Comparison of ENCODE assay signal across 17 cellular contexts in genomic region chr1:76082084-76082483, GRCh38. TPM values are rescaled to one million over a fixed set of nuclear protein-coding genes. Genes with fewer than 3 reads are reported as not detected.
DNase-seq lines count a peak whose midpoint lies in the region; ATAC-seq and TF ChIP-seq lines count a peak whose summit lies in the region.
"Had no signal": no experiment of that assay in that cellular context is flagged by ENCODE, and none has a peak within 500 bp of the region (broad histone marks: within the 10 kb centered on the region; RNA-seq: fewer than 3 reads in every experiment).

No MANE protein-coding gene starts in this region.

- H3K9me3 Mint-ChIP-seq in GM23338 (no peaks in the 10 kb centered on the region), neural progenitor cell (no peaks in the 10 kb centered on the region)
- no peaks in the 10 kb centered on the region for H3K9me3 Mint-ChIP-seq in activated T-cell treated with anti-CD3 and anti-CD28 coated beads, Interleukin-2, amount 50 U/mL, for 72 hours
- H3K9me3 Mint-ChIP-seq: CD4-positive, alpha-beta T cell had no signal

- H3K4me3 Mint-ChIP-seq in GM23338 (no peak overlapping the region), neural progenitor cell (no peak overlapping the region)
- no peak overlapping the region for H3K4me3 Mint-ChIP-seq in activated T-cell treated with anti-CD3 and anti-CD28 coated beads, Interleukin-2, amount 50 U/mL, for 72 hours
- H3K4me3 Mint-ChIP-seq: CD4-positive, alpha-beta T cell had no signal

- H3F3A ChIP-seq in GM23338 (replicated peaks; ENCODE audit: low read depth) (no peaks in the 10 kb centered on the region), neural progenitor cell (ENCODE audit: low read depth) (peaks cover 9% of the 10 kb centered on the region)

- peak; percentile 18; the same call in 1 of the 3 replicates for ATAC-seq in GM23338
- no peak for ATAC-seq in activated T-cell treated with anti-CD3 and anti-CD28 coated beads, Interleukin-2, amount 50 U/mL, for 72 hours (replicated peaks in 1 of 2)
- ATAC-seq: GM12878 had no signal

- no peak overlapping the region for H2AFZ ChIP-seq in GM23338
- H2AFZ ChIP-seq in hepatocyte: no peak overlapping the region
- no peak overlapping the region for H2AFZ ChIP-seq in neural progenitor cell (replicated peaks)
- H2AFZ ChIP-seq: GM23248 had no signal

- DNase-seq in GM23338 (ENCODE audit: low spot score) (no peak), NCI-H526 treated with DMSO at 0.1 percent for 48 hours (lab: John Stamatoyannopoulos, UW) (peak; percentile 48), hepatocyte (ENCODE audit: low spot score) (no peak), neural progenitor cell (ENCODE audit: low spot score) (no peak), C1 segment of cervical spinal cord (lab: John Stamatoyannopoulos, UW) (no peak), HPDE6-E6E7 (ENCODE audit: extremely low spot score) (no peak), NCI-H524 treated with DMSO at 0.1 percent for 48 hours (lab: John Stamatoyannopoulos, UW) (no peak)
- DNase-seq in activated T-cell treated with anti-CD3 and anti-CD28 coated beads, Interleukin-2, amount 50 U/mL, for 72 hours: no peak
- DNase-seq: 8988T; AML-193; Calu3; CD4-positive, alpha-beta T cell; DMS 273 treated with DMSO at 0.1 percent for 48 hours; GM23248; H7 had no signal

- WGBS in hepatocyte (ENCODE audit: low lambda C conversion rate, missing lambda C conversion rate): 60% methylated on average over 4 of the region's 4 CpGs

- H3K9me3 ChIP-seq in hepatocyte (ENCODE audit: low read depth) (no peaks in the 10 kb centered on the region), neural progenitor cell (ENCODE audit: low read depth) (no peaks in the 10 kb centered on the region)
- H3K9me3 ChIP-seq: BLaER1 had no signal

- no peaks in the 10 kb centered on the region for H3K36me3 Mint-ChIP-seq in GM23338 (ENCODE audit: low read depth)
- H3K36me3 Mint-ChIP-seq in neural progenitor cell: no peaks in the 10 kb centered on the region
- no peaks in the 10 kb centered on the region for H3K36me3 Mint-ChIP-seq in activated T-cell treated with anti-CD3 and anti-CD28 coated beads, Interleukin-2, amount 50 U/mL, for 72 hours (ENCODE audit: insufficient read depth in 2 of 2)

- no peak for TF ChIP-seq CTCF in GM23338 (conservative IDR thresholded peaks at IDR 0.05; ENCODE audit: low read depth in 2 of 2)
- no peak for TF ChIP-seq CTCF in hepatocyte (IDR thresholded peaks at IDR 0.05; ENCODE audit: poor library complexity)
- TF ChIP-seq CTCF in neural progenitor cell (IDR thresholded peaks at IDR 0.05): no peak

- H3K36me3 ChIP-seq in GM23338 (ENCODE audit: insufficient read depth): no peaks in the 10 kb centered on the region
- H3K36me3 ChIP-seq in hepatocyte (replicated peaks; ENCODE audit: insufficient read depth, low read depth): no peaks in the 10 kb centered on the region
- H3K36me3 ChIP-seq in neural progenitor cell: no peaks in the 10 kb centered on the region
- H3K36me3 ChIP-seq: BLaER1 had no signal

- H3K27ac ChIP-seq in GM23338 (ENCODE audit: low read depth): no peak overlapping the region
- no peak overlapping the region for H3K27ac ChIP-seq in hepatocyte
- no peak overlapping the region for H3K27ac ChIP-seq in neural progenitor cell
- H3K27ac ChIP-seq: BLaER1, GM23248 had no signal

- peaks cover 60% of the 10 kb centered on the region for H3K4me1 Mint-ChIP-seq in GM23338
- peaks cover 45% of the 10 kb centered on the region for H3K4me1 Mint-ChIP-seq in neural progenitor cell
- peaks cover 12% of the 10 kb centered on the region for H3K4me1 Mint-ChIP-seq in activated T-cell treated with anti-CD3 and anti-CD28 coated beads, Interleukin-2, amount 50 U/mL, for 72 hours (ENCODE audit: low read depth)

- H3K27me3 ChIP-seq in GM23338 (ENCODE audit: insufficient read depth) (no peaks in the 10 kb centered on the region), hepatocyte (no peaks in the 10 kb centered on the region), neural progenitor cell (no peaks in the 10 kb centered on the region)
- H3K27me3 ChIP-seq: BLaER1 had no signal

- 0 out of 2 replicates have a peak overlapping the region, but pooled peaks have one; percentile 15 for H3K4me2 ChIP-seq in GM23338
- peak overlapping the region; percentile 56 for H3K4me2 ChIP-seq in hepatocyte
- H3K4me2 ChIP-seq in neural progenitor cell: peak overlapping the region; percentile 29

- no peak overlapping the region for H3K27ac Mint-ChIP-seq in GM23338
- H3K27ac Mint-ChIP-seq in neural progenitor cell: no peak overlapping the region
- H3K27ac Mint-ChIP-seq in activated T-cell treated with anti-CD3 and anti-CD28 coated beads, Interleukin-2, amount 50 U/mL, for 72 hours: no peak overlapping the region
- H3K27ac Mint-ChIP-seq: CD4-positive, alpha-beta T cell had no signal

- no peak overlapping the region for H3K9ac ChIP-seq in neural progenitor cell
- H3K9ac ChIP-seq: BLaER1, GM23248 had no signal

- H3K27me3 Mint-ChIP-seq in GM23338 (ENCODE audit: insufficient read depth, low read depth, poor library complexity) (no peaks in the 10 kb centered on the region), neural progenitor cell (ENCODE audit: insufficient read depth, low read depth) (no peaks in the 10 kb centered on the region)
- H3K27me3 Mint-ChIP-seq in activated T-cell treated with anti-CD3 and anti-CD28 coated beads, Interleukin-2, amount 50 U/mL, for 72 hours (ENCODE audit: low read depth): no peaks in the 10 kb centered on the region
- H3K27me3 Mint-ChIP-seq: CD4-positive, alpha-beta T cell had no signal

- H3K4me1 ChIP-seq in GM23338 (ENCODE audit: insufficient read depth) (peaks cover 29% of the 10 kb centered on the region), hepatocyte (ENCODE audit: insufficient read depth) (peaks cover 32% of the 10 kb centered on the region), neural progenitor cell (peaks cover 32% of the 10 kb centered on the region)

- H4K20me1 ChIP-seq in GM23338 (replicated peaks; ENCODE audit: insufficient read depth): no peaks in the 10 kb centered on the region; the same call in none of the 2 replicates
- H4K20me1 ChIP-seq in hepatocyte (ENCODE audit: insufficient read depth, poor library complexity, severe bottlenecking): no peaks in the 10 kb centered on the region
- peaks cover 42% of the 10 kb centered on the region for H4K20me1 ChIP-seq in neural progenitor cell (ENCODE audit: low read depth)

- H3K79me2 ChIP-seq in GM23338 (replicated peaks; ENCODE audit: insufficient read depth) (peaks cover 87% of the 10 kb centered on the region), hepatocyte (peaks cover 85% of the 10 kb centered on the region), neural progenitor cell (ENCODE audit: low read depth) (peaks cover 65% of the 10 kb centered on the region)

- no peak overlapping the region for H3K4me3 ChIP-seq in GM23338
- no peak overlapping the region for H3K4me3 ChIP-seq in hepatocyte
- H3K4me3 ChIP-seq in neural progenitor cell: no peak overlapping the region
- H3K4me3 ChIP-seq: BLaER1, GM12878, GM23248 had no signal

- H3K9me2 ChIP-seq in GM23338 (ENCODE audit: insufficient read depth) (no peaks in the 10 kb centered on the region), hepatocyte (replicated peaks; ENCODE audit: insufficient read depth) (no peaks in the 10 kb centered on the region)

TF ChIP-seq in GM23338, 12 proteins besides CTCF, POLR2A, EP300 and RAD21 (continues in another document):
- TF ChIP-seq REST (IDR thresholded peaks at IDR 0.05; ENCODE audit: unreplicated experiment) (no peak), NANOG (IDR thresholded peaks at IDR 0.05; ENCODE audit: borderline replicate concordance) (no peak), EZH2 (IDR thresholded peaks at IDR 0.05; ENCODE audit: low read depth, unreplicated experiment) (no peak)
- TF ChIP-seq, protein P1, sequence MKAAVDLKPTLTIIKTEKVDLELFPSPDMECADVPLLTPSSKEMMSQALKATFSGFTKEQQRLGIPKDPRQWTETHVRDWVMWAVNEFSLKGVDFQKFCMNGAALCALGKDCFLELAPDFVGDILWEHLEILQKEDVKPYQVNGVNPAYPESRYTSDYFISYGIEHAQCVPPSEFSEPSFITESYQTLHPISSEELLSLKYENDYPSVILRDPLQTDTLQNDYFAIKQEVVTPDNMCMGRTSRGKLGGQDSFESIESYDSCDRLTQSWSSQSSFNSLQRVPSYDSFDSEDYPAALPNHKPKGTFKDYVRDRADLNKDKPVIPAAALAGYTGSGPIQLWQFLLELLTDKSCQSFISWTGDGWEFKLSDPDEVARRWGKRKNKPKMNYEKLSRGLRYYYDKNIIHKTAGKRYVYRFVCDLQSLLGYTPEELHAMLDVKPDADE (IDR thresholded peaks at IDR 0.05): no peak

RNA-seq across cellular contexts. Expression of gene ST6GALNAC3, which starts 7.5 kb away (rescaled TPM):
- 11.6 and 14.2 TPM in 2 replicates for total RNA-seq in GM23338 (2014; rRNA removed; shearing (Covaris generic))
- polyA plus RNA-seq in GM23338 (2016; fragmentation: Nextera tagmentation; extraction: Ambion mirVana) (4.7 and 5.5 TPM in 2 replicates), hepatocyte (33.3 and 37.5 TPM in 2 replicates)
- total RNA-seq in hepatocyte (29.4 and 40.5 TPM in 2 replicates), neural progenitor cell (ENCODE audit: low replicate concordance) (13.4 and 23.6 TPM in 2 replicates)
- 1 to 10 TPM in 1 of 2 donors, under 1 TPM in 1; 0.35 to 2.5 TPM for total RNA-seq in activated T-cell treated with anti-CD3 and anti-CD28 coated beads, Interleukin-2, amount 50 U/mL, for 72 hours
- total RNA-seq: GM23248 had no signal
- polyA plus RNA-seq: GM23248 had no signal
